In genomic region chr9:86126998-86127972, GRCh38 we compare ENCODE assay signal across 8 cellular contexts. TPM values are rescaled to one million over a fixed set of nuclear protein-coding genes. Genes with fewer than 3 reads are reported as not detected.
DNase-seq lines count a peak whose midpoint lies in the region; ATAC-seq, FAIRE-seq and TF ChIP-seq lines count a peak whose summit lies in the region.

No MANE protein-coding gene starts in this region.

- H3K4me3 ChIP-seq in A549, result no peak overlapping the region
- H3K4me3 ChIP-seq in Peyer's patch, result no peak overlapping the region
- no peak overlapping the region for H3K4me3 ChIP-seq in effector memory CD4-positive, alpha-beta T cell (ENCODE audit: insufficient read depth, low read depth, low read length, poor library complexity, severe bottlenecking)

- TF ChIP-seq RAD21 in A549 (conservative IDR thresholded peaks at IDR 0.05 in 1 of 2, IDR thresholded peaks at IDR 0.05 in 1 of 2), result no peak; a peak in 1 of 5 replicates

- no peak overlapping the region for H3K27ac Mint-ChIP-seq in activated CD4-positive, alpha-beta T cell treated with anti-CD3 and anti-CD28 coated beads, Interleukin-2, amount 10 ng/mL, durations not matched to agents 7 days and 5 days

- CTCF ChIA-PET in A549 (lab: Yijun Ruan, JAX), result interaction anchor here (0.8 to 1.0 kb wide), 3 partner anchors 9 to 1473 kb away, joined by 3 to 4 read pairs (median 3); no protein-coding TSS in a partner anchor
- CTCF ChIA-PET in activated CD4-positive, alpha-beta T cell treated with anti-CD3 and anti-CD28 coated beads, Interleukin-2, amount 10 ng/mL, durations not matched to agents 7 days and 5 days (lab: Charles Lee), result interaction anchor here (0.5 to 1.3 kb wide), 2 partner anchors 9 to 16 kb away, joined by 3 read pairs; no protein-coding TSS in a partner anchor

- TF ChIP-seq CTCF in A549 (IDR thresholded peaks at IDR 0.05) (no peak), Peyer's patch (IDR thresholded peaks at IDR 0.05) (no peak)

- H3K36me3 Mint-ChIP-seq in activated CD4-positive, alpha-beta T cell treated with anti-CD3 and anti-CD28 coated beads, Interleukin-2, amount 10 ng/mL, durations not matched to agents 7 days and 5 days (ENCODE audit: low read depth), result no peaks in the 10 kb centered on the region

- no peak overlapping the region for H3K4me3 Mint-ChIP-seq in activated CD4-positive, alpha-beta T cell treated with anti-CD3 and anti-CD28 coated beads, Interleukin-2, amount 10 ng/mL, durations not matched to agents 7 days and 5 days

- DNase-seq in A549 (ENCODE audit: low read depth in 1 of 2, low spot score in 1 of 2) (peak; percentile 94 to 98), HUDEP-2 (lab: John Stamatoyannopoulos, UW; ENCODE audit: unreplicated experiment in 76 of 76) (peak in 75 of 76 experiments; percentile 51 to 98 (median 87)), Peyer's patch (peak in 2 of 3 donors; percentile 85), mucosa of gallbladder (ENCODE audit: low spot score) (peak; percentile 94)
- DNase-seq in effector memory CD4-positive, alpha-beta T cell, result no peak
- no peak for DNase-seq in activated CD4-positive, alpha-beta T cell treated with anti-CD3 and anti-CD28 coated beads, Interleukin-2, amount 10 ng/mL, durations not matched to agents 7 days and 5 days

- H3K4me1 ChIP-seq in A549, result peaks cover 24% of the 10 kb centered on the region
- peaks cover 0 to 14% (median 0%) of the 10 kb centered on the region in 4 donors for H3K4me1 ChIP-seq in Peyer's patch
- no peaks in the 10 kb centered on the region for H3K4me1 ChIP-seq in effector memory CD4-positive, alpha-beta T cell (ENCODE audit: control insufficient read depth, insufficient read depth, low read length, poor library complexity, severe bottlenecking)

- POLR2A ChIA-PET in A549 (lab: Yijun Ruan, JAX), result interaction anchor here (0.7 to 1.4 kb wide), 4 partner anchors 8 to 31 kb away, joined by 3 to 12 read pairs (median 3); partner anchors contain the start of gene GOLM1
- POLR2A ChIA-PET in activated CD4-positive, alpha-beta T cell treated with anti-CD3 and anti-CD28 coated beads, Interleukin-2, amount 10 ng/mL, durations not matched to agents 7 days and 5 days (lab: Charles Lee), result no interaction called here

- H3K4me2 ChIP-seq in A549, result peak overlapping the region; percentile 81

- no peaks in the 10 kb centered on the region for H3K4me1 Mint-ChIP-seq in activated CD4-positive, alpha-beta T cell treated with anti-CD3 and anti-CD28 coated beads, Interleukin-2, amount 10 ng/mL, durations not matched to agents 7 days and 5 days

- no peaks in the 10 kb centered on the region for H3K36me3 ChIP-seq in Peyer's patch
- no peaks in the 10 kb centered on the region for H3K36me3 ChIP-seq in effector memory CD4-positive, alpha-beta T cell (ENCODE audit: control insufficient read depth, insufficient read depth, low read length)

- peak; percentile 98 to 99 for ATAC-seq in A549
- peak; percentile 89 for ATAC-seq in esophagus mucosa
- no peak for ATAC-seq in GM21717 (IDR thresholded peaks at IDR 0.05; ENCODE audit: unreplicated experiment)

- no peaks in the 10 kb centered on the region for H3K9me3 ChIP-seq in A549
- no peaks in the 10 kb centered on the region for H3K9me3 ChIP-seq in Peyer's patch
- no peaks in the 10 kb centered on the region for H3K9me3 ChIP-seq in effector memory CD4-positive, alpha-beta T cell (ENCODE audit: control insufficient read depth, low read length)

- WGBS in A549 (ENCODE audit: missing lambda C conversion rate), result 15% methylated on average over 6 of the region's 11 CpGs

- TF ChIP-seq POLR2A in A549 (IDR thresholded peaks at IDR 0.05; ENCODE audit: low read length) (no peak), Peyer's patch (IDR thresholded peaks at IDR 0.05) (no peak)

- peaks cover under 1% of the 10 kb centered on the region for H3K9me3 Mint-ChIP-seq in activated CD4-positive, alpha-beta T cell treated with anti-CD3 and anti-CD28 coated beads, Interleukin-2, amount 10 ng/mL, durations not matched to agents 7 days and 5 days

- H3K27me3 Mint-ChIP-seq in activated CD4-positive, alpha-beta T cell treated with anti-CD3 and anti-CD28 coated beads, Interleukin-2, amount 10 ng/mL, durations not matched to agents 7 days and 5 days, result peaks cover 4% of the 10 kb centered on the region

- no peak for TF ChIP-seq EP300 in A549 (IDR thresholded peaks at IDR 0.05)

- H3K27ac ChIP-seq in A549 (peak overlapping the region; percentile 55 to 71), Peyer's patch (peak overlapping the region in 2 of 4 donors; percentile 45 to 58)
- H3K27ac ChIP-seq in effector memory CD4-positive, alpha-beta T cell (ENCODE audit: insufficient read depth, low read length, poor library complexity, severe bottlenecking), result no peak overlapping the region

- peak; percentile 63 for FAIRE-seq in A549 (lab: Jason Lieb, UNC)

- H3K27me3 ChIP-seq in Peyer's patch, result no peaks in the 10 kb centered on the region
- H3K27me3 ChIP-seq in effector memory CD4-positive, alpha-beta T cell (replicated peaks; ENCODE audit: control insufficient read depth, insufficient read depth, low read length, poor library complexity, severe bottlenecking), result no peaks in the 10 kb centered on the region

TF ChIP-seq in A549, 52 proteins besides CTCF, POLR2A, EP300 and RAD21:
- TF ChIP-seq ZC3H11A (IDR thresholded peaks at IDR 0.05) (no peak), FOSL2 (IDR thresholded peaks at IDR 0.05) (no peak), FOSL2 (CRISPR knock-in tag; IDR thresholded peaks at IDR 0.05) (peak; percentile 64), POLR2AphosphoS2 (conservative IDR thresholded peaks at IDR 0.05; ENCODE audit: low read length) (no peak), CHD2 (IDR thresholded peaks at IDR 0.05; ENCODE audit: low read length, partially characterized antibody) (no peak), HDAC2 (IDR thresholded peaks at IDR 0.05) (no peak), RCOR1 (IDR thresholded peaks at IDR 0.05; ENCODE audit: low read depth, low read length) (no peak), ELK1 (IDR thresholded peaks at IDR 0.05; ENCODE audit: low read depth, low read length) (no peak), PHF8 (IDR thresholded peaks at IDR 0.05; ENCODE audit: borderline replicate concordance, low read depth) (no peak), NR3C1 (IDR thresholded peaks at IDR 0.05) (no peak), SREBF2 (IDR thresholded peaks at IDR 0.05) (no peak), JUNB (IDR thresholded peaks at IDR 0.05) (0 out of 2 replicates have a peak, but pooled peaks have one; percentile 11), CHD4 (IDR thresholded peaks at IDR 0.05; ENCODE audit: borderline replicate concordance) (no peak)
- TF ChIP-seq, protein P1, sequence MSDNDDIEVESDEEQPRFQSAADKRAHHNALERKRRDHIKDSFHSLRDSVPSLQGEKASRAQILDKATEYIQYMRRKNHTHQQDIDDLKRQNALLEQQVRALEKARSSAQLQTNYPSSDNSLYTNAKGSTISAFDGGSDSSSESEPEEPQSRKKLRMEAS (IDR thresholded peaks at IDR 0.05), result peak; percentile 58

RNA-seq across cellular contexts. Expression of gene GOLM1, which starts 27.9 kb away (rescaled TPM):
- 126 and 145 TPM in 2 replicates for polyA plus RNA-seq in A549 (2011; rRNA removed)
- polyA plus RNA-seq in A549 (2012; cell fraction: cytosol; rRNA removed), result 53.8 and 57.3 TPM in 2 replicates
- polyA plus RNA-seq in A549 (2012; cell fraction: nucleus; rRNA removed), result 31.9 and 43.5 TPM in 2 replicates
- polyA plus RNA-seq in A549 (2017; fragmentation: RNase III; extraction: RNeasy Plus Mini Kit Qiagen cat#74134 plus additional on column Dnase treatment), result 125 to 160 TPM (median 136 TPM) in 3 replicates
- 65.3 and 72.1 TPM in 2 replicates for polyA minus RNA-seq in A549 (2011; rRNA and poly(A)+ RNA removed)
- 10 to 100 TPM; 52.7 to 59.7 (median 56.2) TPM for total RNA-seq in Peyer's patch
- 3.7 TPM for total RNA-seq in esophagus mucosa
- total RNA-seq in mucosa of gallbladder, result 298 TPM
- total RNA-seq in activated CD4-positive, alpha-beta T cell treated with anti-CD3 and anti-CD28 coated beads, Interleukin-2, amount 10 ng/mL, durations not matched to agents 7 days and 5 days, result 1 to 10 TPM in 1 of 2 experiments, under 1 TPM in 1; 0.87 to 1.0 TPM

Comparison
In these comparisons a context has a peak if more than half of its experiments do, and no peak if none do; other contexts are left out.
1. DNase-seq: peak in A549 (2 of 2), HUDEP-2 (75 of 76), Peyer's patch (2 of 3) and mucosa of gallbladder (single experiment); none in effector memory CD4-positive, alpha-beta T cell (0 of 3) and activated CD4-positive, alpha-beta T cell treated with anti-CD3 and anti-CD28 coated beads, Interleukin-2, amount 10 ng/mL, durations not matched to agents 7 days and 5 days (single experiment).
2. RNA of gene GOLM1, which starts 27.9 kb away (total RNA-seq): 298 TPM in mucosa of gallbladder (single experiment) and 52.7 to 59.7 TPM in Peyer's patch; 3.7 TPM in esophagus mucosa (single experiment) and 0.87 to 1.0 TPM in activated CD4-positive, alpha-beta T cell treated with anti-CD3 and anti-CD28 coated beads, Interleukin-2, amount 10 ng/mL, durations not matched to agents 7 days and 5 days; every median in the first group is over 10 times any median in the second.